Comparison of ENCODE assay signal across 8 cellular contexts in genomic region chr3:5136619-5137429, GRCh38. TPM values are rescaled to one million over a fixed set of nuclear protein-coding genes. Genes with fewer than 3 reads are reported as not detected.
A peak's percentile ranks its signal among the peaks of the same experiment; 100 is the strongest.
DNase-seq lines count a peak whose midpoint lies in the region; ATAC-seq and TF ChIP-seq lines count a peak whose summit lies in the region.

No MANE protein-coding gene starts in this region.

- no peak overlapping the region for H3K4me3 Mint-ChIP-seq in activated naive CD8-positive, alpha-beta T cell treated with anti-CD3 and anti-CD28 coated beads, Interleukin-2, amount 10 ng/mL, durations not matched to agents 7 days and 5 days

- POLR2A ChIA-PET in activated naive CD8-positive, alpha-beta T cell treated with anti-CD3 and anti-CD28 coated beads, Interleukin-2, amount 10 ng/mL, durations not matched to agents 7 days and 5 days (lab: Charles Lee): interaction anchor here (0.8 kb wide), 1 partner anchor 60 kb away, joined by 3 read pairs; no protein-coding TSS in a partner anchor

- H3K27ac ChIP-seq in right lobe of liver: peak overlapping the region in 1 of 3 donors; percentile 1

- TF ChIP-seq POLR2A in right lobe of liver (IDR thresholded peaks at IDR 0.05): no peak

- H3K36me3 ChIP-seq in right lobe of liver: no peaks in the 10 kb centered on the region

- H3K9me3 Mint-ChIP-seq in activated naive CD8-positive, alpha-beta T cell treated with anti-CD3 and anti-CD28 coated beads, Interleukin-2, amount 10 ng/mL, durations not matched to agents 7 days and 5 days: peaks cover 4% of the 10 kb centered on the region

- H3K36me3 Mint-ChIP-seq in activated naive CD8-positive, alpha-beta T cell treated with anti-CD3 and anti-CD28 coated beads, Interleukin-2, amount 10 ng/mL, durations not matched to agents 7 days and 5 days: peaks cover 9% of the 10 kb centered on the region

- ATAC-seq in GM18499 (IDR thresholded peaks at IDR 0.05; ENCODE audit: insufficient read depth, unreplicated experiment): peak; percentile 52
- peak; percentile 66 for ATAC-seq in HG02759 (IDR thresholded peaks at IDR 0.05; ENCODE audit: unreplicated experiment)
- ATAC-seq in activated naive CD8-positive, alpha-beta T cell treated with anti-CD3 and anti-CD28 coated beads, Interleukin-2, amount 10 ng/mL, durations not matched to agents 7 days and 5 days (ENCODE audit: low read depth): peak; percentile 94
- peak; percentile 59 to 80 (median 76) for ATAC-seq in right lobe of liver

- H3K4me1 ChIP-seq in right lobe of liver: peaks cover 0 to 31% (median 17%) of the 10 kb centered on the region in 4 donors

- no peaks in the 10 kb centered on the region for H3K27me3 Mint-ChIP-seq in activated naive CD8-positive, alpha-beta T cell treated with anti-CD3 and anti-CD28 coated beads, Interleukin-2, amount 10 ng/mL, durations not matched to agents 7 days and 5 days

- H3K27me3 ChIP-seq in right lobe of liver: no peaks in the 10 kb centered on the region

- H3K27ac Mint-ChIP-seq in activated naive CD8-positive, alpha-beta T cell treated with anti-CD3 and anti-CD28 coated beads, Interleukin-2, amount 10 ng/mL, durations not matched to agents 7 days and 5 days: peak overlapping the region; percentile 62

- intact Hi-C loops in right lobe of liver (cut with DNase I): no loop called here

- no peak for DNase-seq in AG09309 (ENCODE audit: low read depth)
- peak; percentile 45 for DNase-seq in NCI-H226
- DNase-seq in activated naive CD8-positive, alpha-beta T cell treated with anti-CD3 and anti-CD28 coated beads, Interleukin-2, amount 10 ng/mL, durations not matched to agents 7 days and 5 days: no peak
- DNase-seq in right lobe of liver: no peak
- DNase-seq in DMS79 (lab: John Stamatoyannopoulos, UW): no peak
- DNase-seq in NCI-H128 (lab: John Stamatoyannopoulos, UW; ENCODE audit: unreplicated experiment): no peak

- no peaks in the 10 kb centered on the region for H3K9me3 ChIP-seq in right lobe of liver

- 24% methylated on average over 6 of the region's 6 CpGs for WGBS in right lobe of liver (ENCODE audit: insufficient coverage, low coverage, low lambda C conversion rate, missing lambda C conversion rate)

- TF ChIP-seq CTCF in AG09309 (IDR thresholded peaks at IDR 0.05; ENCODE audit: control insufficient read depth, insufficient read depth, low read depth, low read length, missing control alignments) (peak; percentile 35), right lobe of liver (IDR thresholded peaks at IDR 0.05) (peak; percentile 25 to 57 (median 48))

- no peak overlapping the region for H3K4me3 ChIP-seq in AG09309 (ENCODE audit: control insufficient read depth, low read depth, low read length)
- no peak overlapping the region for H3K4me3 ChIP-seq in right lobe of liver

- peaks cover 31% of the 10 kb centered on the region for H3K4me1 Mint-ChIP-seq in activated naive CD8-positive, alpha-beta T cell treated with anti-CD3 and anti-CD28 coated beads, Interleukin-2, amount 10 ng/mL, durations not matched to agents 7 days and 5 days

RNA-seq across cellular contexts. Expression of gene ARL8B, which starts 14.7 kb away (rescaled TPM):
- total RNA-seq in activated naive CD8-positive, alpha-beta T cell treated with anti-CD3 and anti-CD28 coated beads, Interleukin-2, amount 10 ng/mL, durations not matched to agents 7 days and 5 days: 10 to 100 TPM; 43.3 to 43.9 TPM
- 10 to 100 TPM; 20.0 to 33.1 (median 26.7) TPM for total RNA-seq in right lobe of liver

RNA-seq across cellular contexts. Expression of gene EDEM1, which starts 50.7 kb away (rescaled TPM):
- total RNA-seq in activated naive CD8-positive, alpha-beta T cell treated with anti-CD3 and anti-CD28 coated beads, Interleukin-2, amount 10 ng/mL, durations not matched to agents 7 days and 5 days: 10 to 100 TPM; 92.5 to 94.2 TPM
- total RNA-seq in right lobe of liver: 10 to 100 TPM; 40.6 to 92.7 (median 83.2) TPM
